Comparison of ENCODE assay signal across 8 cellular contexts in genomic region chr7:65871451-65871850, GRCh38. TPM values are rescaled to one million over a fixed set of nuclear protein-coding genes. Genes with fewer than 3 reads are reported as not detected.
DNase-seq lines count a peak whose midpoint lies in the region; ATAC-seq and TF ChIP-seq lines count a peak whose summit lies in the region.
"Not testable (repeated sequence)": the region's sequence is repeated elsewhere in the genome, so short reads cannot be mapped to it uniquely, and the experiment has no call there.

No MANE protein-coding gene starts in this region.

- intact Hi-C loops in heart right ventricle (cut with DNase I) = loop anchor here in 5 of 10 donors (10.0 kb wide), 3 partner anchors 63 to 113 kb away; partner anchors contain the start of gene GUSB (in 3 of the 5)

- H3K27ac ChIP-seq in heart right ventricle (peak overlapping the region in 8 of 10 donors; percentile 19 to 76 (median 36)), neutrophil (peak overlapping the region; percentile 74)

- TF ChIP-seq CTCF in AG10803 (conservative IDR thresholded peaks at IDR 0.05; ENCODE audit: low read length); GM12865 (IDR thresholded peaks at IDR 0.05; ENCODE audit: insufficient read depth, low read depth, low read length, missing control alignments); heart right ventricle (IDR thresholded peaks at IDR 0.05); neutrophil (IDR thresholded peaks at IDR 0.05): not testable (repeated sequence)

- WGBS in heart right ventricle, 2 donors = 25 to 28% methylated on average over 2 of the region's 2 CpGs

- DNase-seq in AG10803 (ENCODE audit: low read depth) (peak; percentile 35), GM12865 (ENCODE audit: low read depth) (peak; percentile 68), MG63 (peak; percentile 4), RPMI8226 (peak; percentile 69), heart right ventricle (peak in 1 of 2 donors; percentile 42)
- not testable (repeated sequence) for DNase-seq in central memory CD8-positive, alpha-beta T cell (ENCODE audit: low spot score in 2 of 2)

- H3K36me3 ChIP-seq in MG63, heart right ventricle, neutrophil: not testable (repeated sequence)

- H3K36me3 Mint-ChIP-seq in central memory CD8-positive, alpha-beta T cell (ENCODE audit: insufficient read depth) = not testable (repeated sequence)

- not testable (repeated sequence) for H3K4me3 ChIP-seq in AG10803 (ENCODE audit: low read length); GM12865 (ENCODE audit: low read depth, low read length); MG63; heart right ventricle; neutrophil (ENCODE audit: low read depth in 1 of 2, low read length in 1 of 2)

- H3K9me3 ChIP-seq in MG63, heart right ventricle, neutrophil: not testable (repeated sequence)

- H3K4me3 Mint-ChIP-seq in central memory CD8-positive, alpha-beta T cell = not testable (repeated sequence)

- H3K4me1 ChIP-seq in heart right ventricle (peaks cover 0 to 32% (median 14%) of the 10 kb centered on the region in 9 donors), neutrophil (ENCODE audit: control insufficient read depth in 1 of 2, insufficient read depth in 1 of 2, low read depth in 1 of 2, low read length in 1 of 2) (peaks cover 14 to 38% of the 10 kb centered on the region in 2 experiments)

- not testable (repeated sequence) for H3K27me3 Mint-ChIP-seq in central memory CD8-positive, alpha-beta T cell

- not testable (repeated sequence) for H3K9me3 Mint-ChIP-seq in central memory CD8-positive, alpha-beta T cell

- H3K27ac Mint-ChIP-seq in central memory CD8-positive, alpha-beta T cell (ENCODE audit: low read depth) = peak overlapping the region; percentile 72

- peak; percentile 23 for ATAC-seq in GM21619 (IDR thresholded peaks at IDR 0.05; ENCODE audit: unreplicated experiment)
- not testable (repeated sequence) for ATAC-seq in central memory CD8-positive, alpha-beta T cell (replicated peaks; ENCODE audit: extremely low read depth, poor library complexity, severe bottlenecking)
- peak in 6 of 8 donors; percentile 9 to 44 (median 26) for ATAC-seq in heart right ventricle

- H3K27me3 ChIP-seq in MG63, heart right ventricle, neutrophil: not testable (repeated sequence)

- not testable (repeated sequence) for H3K4me1 Mint-ChIP-seq in central memory CD8-positive, alpha-beta T cell

RNA-seq across cellular contexts. Expression of gene VKORC1L1, which starts 1.4 kb away (rescaled TPM):
- 1.7 and 3.0 TPM in 2 replicates for total RNA-seq in MG63 (2014; rRNA removed; shearing (Covaris generic); ENCODE audit: low replicate concordance)
- total RNA-seq in heart right ventricle = 10 to 100 TPM; 15.3 to 23.8 (median 17.7) TPM
- polyA plus RNA-seq in heart right ventricle = 10 to 100 TPM in 1 of 2 donors, 1 to 10 TPM in 1; 4.4 to 10.9 TPM
